Comparison of ENCODE assay signal across 25 cellular contexts in the genomic region with DNA sequence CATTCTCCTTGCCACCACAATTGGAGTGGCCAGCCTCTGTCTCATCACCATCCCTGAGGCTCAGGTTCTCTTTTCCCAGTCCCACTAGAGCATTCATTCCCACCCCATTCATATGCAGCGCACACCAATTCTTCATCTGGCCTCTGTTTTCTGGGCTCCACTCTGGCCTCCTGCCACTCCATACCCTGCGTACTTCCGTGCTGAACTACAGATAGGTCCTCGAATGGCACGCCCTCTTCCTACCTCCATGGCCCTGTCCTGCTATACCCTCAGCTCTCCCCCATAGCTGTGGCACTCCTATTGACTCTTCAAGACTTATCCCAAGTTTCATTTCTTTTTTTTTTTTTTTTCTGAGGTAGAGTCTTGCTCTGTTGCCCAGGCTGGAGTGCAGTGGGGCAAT.
"Had no signal": no experiment of that assay in that cellular context is flagged by ENCODE, and none has a peak within 500 bp of the region (broad histone marks: within the 10 kb centered on the region; RNA-seq: fewer than 3 reads in every experiment).

No MANE protein-coding gene starts in this region.

- H3K4me1 ChIP-seq: heart right ventricle, left ventricle myocardium inferior, right atrium auricular region, right lobe of liver, testis, thyroid gland had no signal

- H3K27me3 ChIP-seq: hepatocyte, ovary, right atrium auricular region, right lobe of liver, testis, thyroid gland, transverse colon, upper lobe of right lung had no signal

- H3K27ac ChIP-seq: heart right ventricle, hepatocyte, left ventricle myocardium inferior, ovary, right atrium auricular region, right lobe of liver, testis, thyroid gland, upper lobe of right lung had no signal

- H3K4me3 ChIP-seq: heart right ventricle, hepatocyte, left ventricle myocardium inferior, lung, ovary, right atrium auricular region, right lobe of liver, smooth muscle cell, testis, thyroid gland, transverse colon, upper lobe of right lung had no signal

- H3K36me3 ChIP-seq: heart right ventricle, left ventricle myocardium inferior, ovary, right atrium auricular region, right lobe of liver, thyroid gland, transverse colon, upper lobe of right lung had no signal

- DNase-seq: heart right ventricle; islet precursor cell; left ventricle myocardium inferior; naive B cell; natural killer cell; nephron progenitor cell; right lobe of liver; stimulated activated CD4-positive, alpha-beta T cell treated with anti-CD3 and anti-CD28 coated beads, Interleukin-1b, Interleukin-23, amount 100 ng/mL, for 48 hours; stimulated activated CD4-positive, alpha-beta T cell treated with anti-CD3 and anti-CD28 coated beads, Interleukin-2, amount 100 ng/mL, for 48 hours; stimulated activated CD4-positive, alpha-beta T cell treated with anti-CD3 and anti-CD28 coated beads, Interleukin-4, amount 100 ng/mL, for 4 hours; stimulated activated CD8-positive, alpha-beta memory T cell treated with anti-CD3 and anti-CD28 coated beads, Interleukin-4, amount 100 ng/mL, for 48 hours; stimulated activated naive CD4-positive, alpha-beta T cell treated with Interleukin-2 at 50 U/mL for 16 hours; stimulated activated naive CD8-positive, alpha-beta T cell treated with anti-CD3 and anti-CD28 coated beads, Interleukin-15, amount 100 ng/mL, for 72 hours; testis; thyroid gland; transverse colon; upper lobe of right lung had no signal

- H3K36me3 Mint-ChIP-seq: memory B cell; naive B cell; natural killer cell; stimulated activated memory B cell treated with anti-CD40 and anti-IgM and Interleukin-4, amounts not matched to agents 10 μg/mL and 1 μg/mL and 100 μg/mL, for 72 hours had no signal

- H3K79me2 ChIP-seq: hepatocyte had no signal

- H2AFZ ChIP-seq: hepatocyte had no signal

- H3K27me3 Mint-ChIP-seq: progenitor cell of endocrine pancreas had no signal

- H3K4me2 ChIP-seq: hepatocyte, smooth muscle cell had no signal

- H3K27ac Mint-ChIP-seq: memory B cell; naive B cell; natural killer cell; nephron progenitor cell; progenitor cell of endocrine pancreas; stimulated activated memory B cell treated with anti-CD40 and anti-IgM and Interleukin-4, amounts not matched to agents 10 μg/mL and 1 μg/mL and 100 μg/mL, for 72 hours had no signal

- ATAC-seq: heart right ventricle; natural killer cell; right lobe of liver; stimulated activated memory B cell treated with anti-CD40 and anti-IgM and Interleukin-4, amounts not matched to agents 10 μg/mL and 1 μg/mL and 100 μg/mL, for 72 hours; stimulated activated naive CD8-positive, alpha-beta T cell treated with anti-CD3 and anti-CD28 coated beads, Interleukin-15, amount 100 ng/mL, for 72 hours; upper lobe of right lung had no signal

- H3K4me3 Mint-ChIP-seq: memory B cell; naive B cell; natural killer cell; nephron progenitor cell; stimulated activated memory B cell treated with anti-CD40 and anti-IgM and Interleukin-4, amounts not matched to agents 10 μg/mL and 1 μg/mL and 100 μg/mL, for 72 hours; stimulated activated naive CD8-positive, alpha-beta T cell treated with anti-CD3 and anti-CD28 coated beads, Interleukin-15, amount 100 ng/mL, for 72 hours had no signal

- H3K9me3 ChIP-seq: left ventricle myocardium inferior, ovary, right atrium auricular region, right lobe of liver, testis, thyroid gland, transverse colon, upper lobe of right lung had no signal

- H3K4me1 Mint-ChIP-seq: memory B cell; naive B cell; natural killer cell; nephron progenitor cell; stimulated activated memory B cell treated with anti-CD40 and anti-IgM and Interleukin-4, amounts not matched to agents 10 μg/mL and 1 μg/mL and 100 μg/mL, for 72 hours had no signal

- H3K9me3 Mint-ChIP-seq: memory B cell; naive B cell; natural killer cell; nephron progenitor cell; stimulated activated memory B cell treated with anti-CD40 and anti-IgM and Interleukin-4, amounts not matched to agents 10 μg/mL and 1 μg/mL and 100 μg/mL, for 72 hours; stimulated activated naive CD8-positive, alpha-beta T cell treated with anti-CD3 and anti-CD28 coated beads, Interleukin-15, amount 100 ng/mL, for 72 hours had no signal
